Comparison of ENCODE assay signal across 8 cellular contexts in genomic region chrX:123514279-123514640, GRCh38.
A peak's percentile ranks its signal among the peaks of the same experiment; 100 is the strongest.
DNase-seq lines count a peak whose midpoint lies in the region; ATAC-seq, FAIRE-seq and TF ChIP-seq lines count a peak whose summit lies in the region.
"Not testable (repeated sequence)": the region's sequence is repeated elsewhere in the genome, so short reads cannot be mapped to it uniquely, and the experiment has no call there.

No MANE protein-coding gene starts in this region.

- POLR2A ChIA-PET in PC-3 (lab: Charles Lee; ENCODE audit: unreplicated experiment); WTC11 (lab: Charles Lee): not testable (repeated sequence)

- peak overlapping the region; percentile 71 for H3K9ac ChIP-seq in PC-3 (ENCODE audit: low read length)

- TF ChIP-seq POLR2A in body of pancreas (IDR thresholded peaks at IDR 0.05): peak in 1 of 3 donors; percentile 23

- ATAC-seq in PC-3: peak; percentile 83
- not testable (repeated sequence) for ATAC-seq in WTC11
- peak; percentile 65 for ATAC-seq in body of pancreas
- ATAC-seq in pancreas: peak in 3 of 4 donors; percentile 59 to 82 (median 80)

- H3K4me1 ChIP-seq in PC-3 (ENCODE audit: insufficient read depth, low read length); body of pancreas; pancreas: not testable (repeated sequence)

- not testable (repeated sequence) for BruUV-seq in PC-3 (replicated peaks; lab: Mats Ljungman, UMichigan)

- not testable (repeated sequence) for H3K79me2 ChIP-seq in PC-3 (ENCODE audit: low read length)

- not testable (repeated sequence) for H3K9me3 Mint-ChIP-seq in HFFc6
- H3K9me3 Mint-ChIP-seq in WTC11: peaks cover 21% of the 10 kb centered on the region

- FAIRE-seq in pancreas (lab: Jason Lieb, UNC): not testable (repeated sequence)

- H3K4me3 ChIP-seq in PC-3 (ENCODE audit: low read length) (peak overlapping the region; percentile 86), pancreas (peak overlapping the region in 1 of 4 donors; percentile 36)
- H3K4me3 ChIP-seq in body of pancreas: not testable (repeated sequence)

- H2AFZ ChIP-seq in PC-3 (ENCODE audit: low read length): peak overlapping the region; percentile 99

- not testable (repeated sequence) for H4K20me1 ChIP-seq in PC-3 (ENCODE audit: low read length)

- 43 to 68% methylated on average over 6 to 26 of the region's 26 CpGs for WGBS in body of pancreas, 2 donors
- 44 to 51% methylated on average over 26 of the region's 26 CpGs for WGBS in pancreas, 2 donors

- H3K27ac Mint-ChIP-seq in HFFc6, WTC11: not testable (repeated sequence)

- H3K4me3 Mint-ChIP-seq in HFFc6, WTC11: not testable (repeated sequence)

- not testable (repeated sequence) for H3K27me3 Mint-ChIP-seq in HFFc6 (ENCODE audit: insufficient read depth); WTC11 (ENCODE audit: low read depth)

- peak overlapping the region; percentile 98 for H3K4me2 ChIP-seq in PC-3 (ENCODE audit: low read length)

- intact Hi-C loops in PC-3 (cut with micrococcal nuclease); body of pancreas (cut with DNase I); pancreas (cut with DNase I): not testable (repeated sequence)

- H3K36me3 Mint-ChIP-seq in HFFc6 (ENCODE audit: low read depth): peaks cover 13% of the 10 kb centered on the region
- H3K36me3 Mint-ChIP-seq in WTC11: not testable (repeated sequence)

- CTCF ChIA-PET in PC-3 (lab: Charles Lee); WTC11 (lab: Charles Lee): not testable (repeated sequence)

- not testable (repeated sequence) for H3K27ac ChIP-seq in 22Rv1; PC-3 (ENCODE audit: low read length)
- H3K27ac ChIP-seq in body of pancreas (peak overlapping the region in 2 of 4 donors; percentile 55 to 69), pancreas (peak overlapping the region in 2 of 4 donors; percentile 56 to 73)

- not testable (repeated sequence) for H3K36me3 ChIP-seq in PC-3 (ENCODE audit: low read depth, low read length); body of pancreas (replicated peaks in 1 of 2; ENCODE audit: insufficient read depth in 1 of 2, low read depth in 2 of 2); pancreas

- not testable (repeated sequence) for H3K9me2 ChIP-seq in PC-3 (replicated peaks; ENCODE audit: low read length)

- H3K27me3 ChIP-seq in PC-3 (ENCODE audit: low read length); body of pancreas; pancreas: not testable (repeated sequence)

- DNase-seq in Daoy (ENCODE audit: low read depth) (peak; percentile 1), PC-3 (peak; percentile 59), WTC11 (ENCODE audit: low spot score) (peak; percentile 10), body of pancreas (peak; percentile 21 to 58 (median 30)), kidney tubule cell (ENCODE audit: low spot score) (peak; percentile 38), pancreas (peak in 5 of 6 donors; percentile 13 to 56 (median 31))
- not testable (repeated sequence) for DNase-seq in HFFc6

- not testable (repeated sequence) for H3K4me1 Mint-ChIP-seq in HFFc6 (ENCODE audit: low read depth); WTC11

- peak; percentile 29 for TF ChIP-seq CTCF in 22Rv1 (IDR thresholded peaks at IDR 0.05)
- TF ChIP-seq CTCF in HFFc6 (IDR thresholded peaks at IDR 0.05): peak; percentile 24; the same call in 1 of the 2 replicates
- peak; percentile 43; the same call in 1 of the 2 replicates for TF ChIP-seq CTCF in PC-3 (conservative IDR thresholded peaks at IDR 0.05; ENCODE audit: low read depth, low read length)
- peak; percentile 47 for TF ChIP-seq CTCF in WTC11 (IDR thresholded peaks at IDR 0.05)
- peak in 3 of 7 experiments; percentile 28 to 46 (median 39) for TF ChIP-seq CTCF in body of pancreas (IDR thresholded peaks at IDR 0.05)
- TF ChIP-seq CTCF in pancreas (IDR thresholded peaks at IDR 0.05): not testable (repeated sequence)

- not testable (repeated sequence) for H3K9me3 ChIP-seq in PC-3 (ENCODE audit: low read length); body of pancreas; pancreas

- not testable (repeated sequence) for H3F3A ChIP-seq in PC-3 (ENCODE audit: low read length, unreplicated experiment)
